ENCODE assay signal across 31 cellular contexts in genomic region chr18:47669815-47670214, GRCh38.
"Had no signal": no experiment of that assay in that cellular context is flagged by ENCODE, and none has a peak within 500 bp of the region (broad histone marks: within the 10 kb centered on the region; RNA-seq: fewer than 3 reads in every experiment).

No MANE protein-coding gene starts in this region.

- H3K27ac Mint-ChIP-seq: naive thymus-derived CD8-positive, alpha-beta T cell; natural killer cell treated with Interleukin-12 subunit alpha and Interleukin-12 subunit beta and Interleukin-15 and Interleukin-18, amount 100 ng/mL, for 72 hours; nephron progenitor cell; neural progenitor cell; progenitor cell of endocrine pancreas; stimulated activated naive B cell treated with anti-CD40 and anti-IgM and Interleukin-4, amounts not matched to agents 10 μg/mL and 1 μg/mL and 100 μg/mL, for 72 hours; stimulated activated naive CD8-positive, alpha-beta T cell treated with anti-CD3 and anti-CD28 coated beads, Interleukin-15, Interleukin-2, amounts not matched to agents 100 ng/mL and 50 ng/mL, for 24 hours had no signal

- DNase-seq: naive thymus-derived CD8-positive, alpha-beta T cell; nephron progenitor cell; occipital lobe; ovary; posterior cingulate gyrus; psoas muscle; right cardiac atrium; right lobe of liver; sigmoid colon; spleen; stimulated activated CD4-positive, alpha-beta T cell treated with anti-CD3 and anti-CD28 coated beads, Interleukin-12 subunit alpha, Interleukin-12 subunit beta, amount 100 ng/mL, for 4 hours; stimulated activated CD4-positive, alpha-beta T cell treated with anti-CD3 and anti-CD28 coated beads, Interleukin-1b, Interleukin-23, amount 100 ng/mL, for 48 hours; stimulated activated CD4-positive, alpha-beta T cell treated with anti-CD3 and anti-CD28 coated beads, Interleukin-4, amount 100 ng/mL, for 1 hour; stimulated activated CD4-positive, alpha-beta T cell treated with anti-CD3 and anti-CD28 coated beads, Interleukin-4, amount 100 ng/mL, for 4 hours; stimulated activated CD8-positive, alpha-beta memory T cell treated with anti-CD3 and anti-CD28 coated beads, Interleukin-4, amount 100 ng/mL, for 48 hours; stimulated activated naive B cell treated with anti-CD40 and anti-IgM and Interleukin-4, amounts not matched to agents 10 μg/mL and 1 μg/mL and 100 μg/mL, for 72 hours; stimulated activated naive CD4-positive, alpha-beta T cell treated with Interleukin-2 at 50 U/mL for 16 hours; stomach; trophoblast cell; upper lobe of left lung had no signal

- H3K9ac ChIP-seq: neural progenitor cell, parathyroid adenoma had no signal

- H3K9me3 ChIP-seq: ovary, psoas muscle, right lobe of liver, sigmoid colon, stomach, thoracic aorta, thyroid gland, tibial nerve, upper lobe of left lung, vagina had no signal

- ATAC-seq: naive thymus-derived CD8-positive, alpha-beta T cell; psoas muscle; right cardiac atrium; stimulated activated naive B cell treated with anti-CD40 and anti-IgM and Interleukin-4, amounts not matched to agents 10 μg/mL and 1 μg/mL and 100 μg/mL, for 72 hours had no signal

- H3K36me3 ChIP-seq: neural progenitor cell, ovary, right lobe of liver, sigmoid colon, spleen, stomach, thoracic aorta, thyroid gland, tibial nerve, upper lobe of left lung, vagina had no signal

- H3K79me2 ChIP-seq: parathyroid adenoma had no signal

- H2AFZ ChIP-seq: neural progenitor cell, parathyroid adenoma had no signal

- H3K36me3 Mint-ChIP-seq: naive thymus-derived CD8-positive, alpha-beta T cell; natural killer cell treated with Interleukin-12 subunit alpha and Interleukin-12 subunit beta and Interleukin-15 and Interleukin-18, amount 100 ng/mL, for 72 hours; neural progenitor cell; stimulated activated naive B cell treated with anti-CD40 and anti-IgM and Interleukin-4, amounts not matched to agents 10 μg/mL and 1 μg/mL and 100 μg/mL, for 72 hours had no signal

- H3K4me3 ChIP-seq: neural progenitor cell, ovary, psoas muscle, right lobe of liver, sigmoid colon, skin epidermis, smooth muscle cell, spleen, stomach, thoracic aorta, thyroid gland, tibial nerve, upper lobe of left lung, vagina had no signal

- H3K4me1 Mint-ChIP-seq: naive thymus-derived CD8-positive, alpha-beta T cell; nephron progenitor cell; neural progenitor cell; stimulated activated naive B cell treated with anti-CD40 and anti-IgM and Interleukin-4, amounts not matched to agents 10 μg/mL and 1 μg/mL and 100 μg/mL, for 72 hours had no signal

- H3K4me3 Mint-ChIP-seq: naive thymus-derived CD8-positive, alpha-beta T cell; natural killer cell treated with Interleukin-12 subunit alpha and Interleukin-12 subunit beta and Interleukin-15 and Interleukin-18, amount 100 ng/mL, for 72 hours; nephron progenitor cell; neural progenitor cell; stimulated activated naive B cell treated with anti-CD40 and anti-IgM and Interleukin-4, amounts not matched to agents 10 μg/mL and 1 μg/mL and 100 μg/mL, for 72 hours; stimulated activated naive CD8-positive, alpha-beta T cell treated with anti-CD3 and anti-CD28 coated beads, Interleukin-15, Interleukin-2, amounts not matched to agents 100 ng/mL and 50 ng/mL, for 24 hours had no signal

- H3K9me3 Mint-ChIP-seq: natural killer cell treated with Interleukin-12 subunit alpha and Interleukin-12 subunit beta and Interleukin-15 and Interleukin-18, amount 100 ng/mL, for 72 hours; neural progenitor cell; stimulated activated naive B cell treated with anti-CD40 and anti-IgM and Interleukin-4, amounts not matched to agents 10 μg/mL and 1 μg/mL and 100 μg/mL, for 72 hours had no signal

- H3K27ac ChIP-seq: neural progenitor cell, ovary, parathyroid adenoma, psoas muscle, right lobe of liver, sigmoid colon, skin epidermis, spleen, stomach, thoracic aorta, thyroid gland, tibial nerve, upper lobe of left lung, vagina had no signal

- H3K27me3 ChIP-seq: neural progenitor cell, ovary, right lobe of liver, sigmoid colon, thyroid gland, tibial nerve, upper lobe of left lung, vagina had no signal

- H3K4me1 ChIP-seq: neural progenitor cell, parathyroid adenoma, psoas muscle, right lobe of liver, sigmoid colon, spleen, stomach, tibial nerve, upper lobe of left lung, vagina had no signal

- H3K4me2 ChIP-seq: neural progenitor cell, smooth muscle cell had no signal
